In the genomic region with DNA sequence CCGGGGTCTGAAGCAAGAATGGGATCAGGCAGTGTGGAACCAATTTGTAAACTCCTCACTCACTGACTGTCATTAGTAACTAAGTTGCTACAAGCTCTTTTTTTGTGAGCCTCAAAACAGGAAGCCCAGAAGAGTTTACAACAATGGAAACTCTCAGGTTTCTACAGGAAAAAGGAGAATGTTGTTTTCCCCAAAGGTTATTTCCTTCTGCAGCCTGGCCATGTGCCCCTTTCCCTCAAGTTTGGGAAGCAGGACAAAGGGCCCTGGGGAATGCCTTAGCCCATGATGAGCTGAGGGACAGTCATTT, we compare ENCODE assay signal across 18 cellular contexts.
DNase-seq lines count a peak whose midpoint lies in the region; ATAC-seq and TF ChIP-seq lines count a peak whose summit lies in the region.
"Had no signal": no experiment of that assay in that cellular context is flagged by ENCODE, and none has a peak within 500 bp of the region (broad histone marks: within the 10 kb centered on the region; RNA-seq: fewer than 3 reads in every experiment).

No MANE protein-coding gene starts in this region.

- ATAC-seq in heart right ventricle (peak in 3 of 8 donors; percentile 9 to 66 (median 58)), left cardiac atrium (no peak), GM18909 (IDR thresholded peaks at IDR 0.05; ENCODE audit: poor library complexity, unreplicated experiment) (no peak), HG02840 (IDR thresholded peaks at IDR 0.05; ENCODE audit: low FRiP score, unreplicated experiment) (no peak)
- ATAC-seq: CD8-positive, alpha-beta T cell; GM12878; Panc1 had no signal

- TF ChIP-seq CTCF in heart right ventricle (IDR thresholded peaks at IDR 0.05) (no peak), A673 (conservative IDR thresholded peaks at IDR 0.05; ENCODE audit: low read depth, low read length) (no peak)

- H3K4me3 ChIP-seq in heart right ventricle (no peak overlapping the region), ectodermal cell (ENCODE audit: insufficient read depth, low read depth, low read length) (no peak overlapping the region), mesodermal cell (ENCODE audit: extremely low read depth, insufficient read depth, low read length, poor library complexity, severe bottlenecking) (no peak overlapping the region), A673 (ENCODE audit: low read depth, low read length, poor library complexity, severe bottlenecking) (no peak overlapping the region)
- H3K4me3 ChIP-seq: GM12878 had no signal

- DNase-seq in heart right ventricle (no peak), left cardiac atrium (no peak), retina (no peak), A673 (ENCODE audit: low spot score) (no peak)
- DNase-seq: Calu3; CD8-positive, alpha-beta T cell; EL; MV-4-11; NCI-H1417; NCI-H1930; NCI-H2171 treated with DMSO at 0.1 percent for 48 hours; NCI-H446 treated with DMSO at 0.1 percent for 48 hours had no signal

- BruUV-seq in A673 (replicated peaks; lab: Mats Ljungman, UMichigan): no TSS peak

- intact Hi-C loops in heart right ventricle (cut with DNase I): no loop called here
- intact Hi-C loops in left cardiac atrium (cut with DNase I): no loop called here
- intact Hi-C loops in A673 (cut with micrococcal nuclease; ENCODE audit: unreplicated experiment): no loop called here

- POLR2A ChIA-PET in A673 (lab: Charles Lee; ENCODE audit: low non-redundant PET): no interaction called here

- CTCF ChIA-PET in A673 (lab: Charles Lee): no interaction called here

- no peaks in the 10 kb centered on the region for H3K27me3 ChIP-seq in heart right ventricle
- no peaks in the 10 kb centered on the region for H3K27me3 ChIP-seq in ectodermal cell (ENCODE audit: control insufficient read depth, insufficient read depth, low read length, poor library complexity, severe bottlenecking)
- H3K27me3 ChIP-seq in A673 (replicated peaks; ENCODE audit: insufficient read depth, low read depth, low read length, poor library complexity): peaks cover 59% of the 10 kb centered on the region

- peaks cover 0 to 19% (median 3%) of the 10 kb centered on the region in 9 donors for H3K4me1 ChIP-seq in heart right ventricle
- H3K4me1 ChIP-seq in ectodermal cell (ENCODE audit: control insufficient read depth, insufficient read depth, low read length): peaks cover 7% of the 10 kb centered on the region
- H3K4me1 ChIP-seq in mesodermal cell (ENCODE audit: control insufficient read depth, insufficient read depth, low read length, poor library complexity, severe bottlenecking): no peaks in the 10 kb centered on the region
- H3K4me1 ChIP-seq in A673 (ENCODE audit: insufficient read depth, low read length, poor library complexity, severe bottlenecking): no peaks in the 10 kb centered on the region

- no peaks in the 10 kb centered on the region for H3K36me3 ChIP-seq in heart right ventricle
- no peaks in the 10 kb centered on the region for H3K36me3 ChIP-seq in ectodermal cell (ENCODE audit: control insufficient read depth, insufficient read depth, low read length)
- H3K36me3 ChIP-seq in mesodermal cell (ENCODE audit: control insufficient read depth, insufficient read depth, low read length): no peaks in the 10 kb centered on the region
- no peaks in the 10 kb centered on the region for H3K36me3 ChIP-seq in A673 (ENCODE audit: insufficient read depth, low read length, poor library complexity, severe bottlenecking)

- 44% methylated on average over 1 of the region's 1 CpG for WGBS in heart right ventricle, 2 donors
- 67 to 69% methylated on average over 1 of the region's 1 CpG for WGBS in ectodermal cell, 2 experiments
- 80% methylated on average over 1 of the region's 1 CpG for WGBS in mesodermal cell (ENCODE audit: insufficient coverage in 2 of 2), 2 experiments

- H3K9me3 ChIP-seq in heart right ventricle (no peaks in the 10 kb centered on the region), ectodermal cell (ENCODE audit: control insufficient read depth, low read length) (no peaks in the 10 kb centered on the region), mesodermal cell (ENCODE audit: control insufficient read depth, low read length) (no peaks in the 10 kb centered on the region), A673 (ENCODE audit: low read depth, low read length, poor library complexity, severe bottlenecking) (no peaks in the 10 kb centered on the region)

- H3K27ac ChIP-seq in heart right ventricle: peak overlapping the region in 6 of 10 donors; percentile 4 to 80 (median 58)
- peak overlapping the region; percentile 39 for H3K27ac ChIP-seq in ectodermal cell (ENCODE audit: insufficient read depth, low read depth, low read length, poor library complexity, severe bottlenecking)
- peak overlapping the region; percentile 71 for H3K27ac ChIP-seq in mesodermal cell (ENCODE audit: low read depth, low read length, severe bottlenecking)
- H3K27ac ChIP-seq in A673 (ENCODE audit: low read depth, low read length, poor library complexity, severe bottlenecking): no peak overlapping the region
